10 cellular contexts compared by ENCODE assay signal in the genomic region with DNA sequence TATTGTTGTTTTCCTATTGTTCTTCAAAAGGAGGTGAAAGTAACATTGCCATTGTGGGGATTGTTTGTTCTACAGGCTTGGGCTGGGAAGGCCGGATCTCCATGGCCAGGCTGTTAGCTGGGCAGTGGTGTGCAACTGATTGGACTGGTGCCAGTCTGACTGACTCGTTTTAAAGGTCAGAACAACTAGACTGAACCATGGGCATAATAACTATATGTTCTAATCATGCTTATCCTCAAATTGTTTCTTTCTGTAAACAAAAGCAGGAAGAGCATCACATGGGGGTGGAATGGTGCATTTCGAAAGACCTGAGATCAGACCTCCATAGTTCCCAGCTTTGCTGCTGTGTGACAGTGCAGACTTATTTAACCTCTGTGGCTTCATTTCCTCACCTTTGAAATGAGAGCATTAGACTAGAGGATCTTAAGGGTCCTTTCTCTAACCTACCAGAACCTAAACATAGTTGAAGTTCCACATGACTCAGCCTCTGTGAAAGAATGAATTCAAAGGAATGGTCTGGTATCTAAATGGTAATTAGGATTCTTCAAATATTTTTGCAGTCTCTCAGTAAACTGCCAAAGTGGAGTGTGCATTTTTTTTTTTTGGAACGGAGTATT.
DNase-seq lines count a peak whose midpoint lies in the region; ATAC-seq and TF ChIP-seq lines count a peak whose summit lies in the region.
"Had no signal": no experiment of that assay in that cellular context is flagged by ENCODE, and none has a peak within 500 bp of the region (broad histone marks: within the 10 kb centered on the region; RNA-seq: fewer than 3 reads in every experiment).

No MANE protein-coding gene starts in this region.

- CTCF ChIA-PET in activated naive CD4-positive, alpha-beta T cell treated with anti-CD3 and anti-CD28 coated beads, Interleukin-2, amount 10 ng/mL, durations not matched to agents 7 days and 5 days (lab: Charles Lee), result no interaction called here

- TF ChIP-seq CTCF in glutamatergic neuron (IDR thresholded peaks at IDR 0.05; ENCODE audit: partially characterized antibody, unreplicated experiment), result no peak

- in situ Hi-C loops in Caki2 (cut with HindIII; ENCODE audit: low pct_unique_long_range_greater_than_20kb, low sequenced_read_pairs), result no loop called here

- DNase-seq in Caki2 (ENCODE audit: low read depth) (peak; percentile 97), LoVo (ENCODE audit: low spot score) (peak; percentile 13), dermis microvascular lymphatic vessel endothelial cell (ENCODE audit: low read depth in 2 of 2) (peak; percentile 92 to 97), mucosa of gallbladder (ENCODE audit: low spot score) (peak; percentile 32), glutamatergic neuron (no peak), T-helper 9 cell (no peak)
- no peak for DNase-seq in activated naive CD4-positive, alpha-beta T cell treated with anti-CD3 and anti-CD28 coated beads, Interleukin-2, amount 10 ng/mL, durations not matched to agents 7 days and 5 days
- DNase-seq: midbrain had no signal

- ATAC-seq in GM21576 (IDR thresholded peaks at IDR 0.05; ENCODE audit: unreplicated experiment), result no peak

- H3K9me3 Mint-ChIP-seq in activated naive CD4-positive, alpha-beta T cell treated with anti-CD3 and anti-CD28 coated beads, Interleukin-2, amount 10 ng/mL, durations not matched to agents 7 days and 5 days, result no peaks in the 10 kb centered on the region
- H3K9me3 Mint-ChIP-seq in glutamatergic neuron (ENCODE audit: unreplicated experiment), result no peaks in the 10 kb centered on the region
- H3K9me3 Mint-ChIP-seq: activated T-helper 2 cell treated with anti-CD3 and anti-CD28 coated beads, Interferon-gamma antibody, Interleukin-2, Interleukin-4, amounts not matched to agents 10 μg/mL and 5 μg/mL and 100 μg/mL, durations not matched to agents 14 hours and 24 hours and 36 hours had no signal

- H3K36me3 Mint-ChIP-seq in activated naive CD4-positive, alpha-beta T cell treated with anti-CD3 and anti-CD28 coated beads, Interleukin-2, amount 10 ng/mL, durations not matched to agents 7 days and 5 days, result no peaks in the 10 kb centered on the region
- no peaks in the 10 kb centered on the region for H3K36me3 Mint-ChIP-seq in glutamatergic neuron (ENCODE audit: unreplicated experiment)

- H3K27ac Mint-ChIP-seq in activated naive CD4-positive, alpha-beta T cell treated with anti-CD3 and anti-CD28 coated beads, Interleukin-2, amount 10 ng/mL, durations not matched to agents 7 days and 5 days, result no peak overlapping the region
- H3K27ac Mint-ChIP-seq in glutamatergic neuron (ENCODE audit: unreplicated experiment), result no peak overlapping the region
- H3K27ac Mint-ChIP-seq: activated T-helper 2 cell treated with anti-CD3 and anti-CD28 coated beads, Interferon-gamma antibody, Interleukin-2, Interleukin-4, amounts not matched to agents 10 μg/mL and 5 μg/mL and 100 μg/mL, durations not matched to agents 14 hours and 24 hours and 36 hours had no signal

- H3K4me1 Mint-ChIP-seq in activated naive CD4-positive, alpha-beta T cell treated with anti-CD3 and anti-CD28 coated beads, Interleukin-2, amount 10 ng/mL, durations not matched to agents 7 days and 5 days, result no peaks in the 10 kb centered on the region
- peaks cover 4% of the 10 kb centered on the region for H3K4me1 Mint-ChIP-seq in glutamatergic neuron (ENCODE audit: low read depth, unreplicated experiment)

- no peak overlapping the region for H3K4me3 Mint-ChIP-seq in activated naive CD4-positive, alpha-beta T cell treated with anti-CD3 and anti-CD28 coated beads, Interleukin-2, amount 10 ng/mL, durations not matched to agents 7 days and 5 days
- H3K4me3 Mint-ChIP-seq in glutamatergic neuron (ENCODE audit: unreplicated experiment), result no peak overlapping the region

- no peaks in the 10 kb centered on the region for H3K27me3 Mint-ChIP-seq in activated naive CD4-positive, alpha-beta T cell treated with anti-CD3 and anti-CD28 coated beads, Interleukin-2, amount 10 ng/mL, durations not matched to agents 7 days and 5 days
- no peaks in the 10 kb centered on the region for H3K27me3 Mint-ChIP-seq in glutamatergic neuron (ENCODE audit: unreplicated experiment)

Comparison
In these comparisons a context has a peak if more than half of its experiments do, and no peak if none do; other contexts are left out.
1. DNase-seq: peak in Caki2 (single experiment), LoVo (single experiment), dermis microvascular lymphatic vessel endothelial cell (2 of 2) and mucosa of gallbladder (single experiment); none in activated naive CD4-positive, alpha-beta T cell treated with anti-CD3 and anti-CD28 coated beads, Interleukin-2, amount 10 ng/mL, durations not matched to agents 7 days and 5 days (single experiment), glutamatergic neuron (single experiment) and T-helper 9 cell (single experiment).